9 cellular contexts compared by ENCODE assay signal in genomic region chr15:28086175-28086703, GRCh38. TPM values are rescaled to one million over a fixed set of nuclear protein-coding genes. Genes with fewer than 3 reads are reported as not detected.
DNase-seq lines count a peak whose midpoint lies in the region; ATAC-seq and TF ChIP-seq lines count a peak whose summit lies in the region.
"Had no signal": no experiment of that assay in that cellular context is flagged by ENCODE, and none has a peak within 500 bp of the region (broad histone marks: within the 10 kb centered on the region; RNA-seq: fewer than 3 reads in every experiment).

No MANE protein-coding gene starts in this region.

- POLR2A ChIA-PET in PC-9 (lab: Charles Lee; ENCODE audit: unreplicated experiment) = no interaction called here

- H3K9me3 Mint-ChIP-seq in activated naive CD8-positive, alpha-beta T cell treated with anti-CD3 and anti-CD28 coated beads, Interleukin-2, amount 50 U/mL, for 24 hours = peaks cover 31% of the 10 kb centered on the region

- no peak overlapping the region for H2AFZ ChIP-seq in PC-9

- H3K4me1 ChIP-seq in PC-9 (replicated peaks; ENCODE audit: insufficient read depth) = no peaks in the 10 kb centered on the region

- peaks cover 3% of the 10 kb centered on the region; the same call in 1 of the 2 replicates for H3K27me3 ChIP-seq in PC-9 (ENCODE audit: insufficient read depth, low read depth)

- no peak overlapping the region for H3K27ac Mint-ChIP-seq in activated naive CD8-positive, alpha-beta T cell treated with anti-CD3 and anti-CD28 coated beads, Interleukin-2, amount 50 U/mL, for 24 hours
- H3K27ac Mint-ChIP-seq: stimulated activated naive CD8-positive, alpha-beta T cell treated with anti-CD3 and anti-CD28 coated beads, Interleukin-15, Interleukin-2, amounts not matched to agents 100 ng/mL and 50 ng/mL, for 24 hours had no signal

- H3K79me2 ChIP-seq in PC-9 (ENCODE audit: low read depth) = no peaks in the 10 kb centered on the region

- H3K4me3 ChIP-seq in PC-9 = no peak overlapping the region

- no peaks in the 10 kb centered on the region for H3K9me2 ChIP-seq in PC-9 (ENCODE audit: insufficient read depth)

- H3K27me3 Mint-ChIP-seq in activated naive CD8-positive, alpha-beta T cell treated with anti-CD3 and anti-CD28 coated beads, Interleukin-2, amount 50 U/mL, for 24 hours = peaks cover 40% of the 10 kb centered on the region

- no peaks in the 10 kb centered on the region for H3K36me3 ChIP-seq in PC-9 (ENCODE audit: low read depth)

- H3K27ac ChIP-seq in PC-9 = no peak overlapping the region

- no peaks in the 10 kb centered on the region for H3K9me3 ChIP-seq in PC-9 (ENCODE audit: insufficient read depth, low read depth)

- TF ChIP-seq CTCF in PC-9 (conservative IDR thresholded peaks at IDR 0.05) = peak; percentile 63

- H3K4me1 Mint-ChIP-seq in activated naive CD8-positive, alpha-beta T cell treated with anti-CD3 and anti-CD28 coated beads, Interleukin-2, amount 50 U/mL, for 24 hours = no peaks in the 10 kb centered on the region

- ATAC-seq in GM19438 (IDR thresholded peaks at IDR 0.05; ENCODE audit: low read depth, unreplicated experiment) = peak; percentile 98
- ATAC-seq in HG03354 (IDR thresholded peaks at IDR 0.05; ENCODE audit: poor library complexity, severe bottlenecking, unreplicated experiment) = peak; percentile 99
- ATAC-seq in activated naive CD8-positive, alpha-beta T cell treated with anti-CD3 and anti-CD28 coated beads, Interleukin-2, amount 50 U/mL, for 24 hours = peak; percentile 98

- intact Hi-C loops in PC-9 (cut with micrococcal nuclease; ENCODE audit: unreplicated experiment) = no loop called here

- CTCF ChIA-PET in PC-9 (lab: Charles Lee) = no interaction called here

- H3K4me2 ChIP-seq in PC-9 = no peak overlapping the region

- peaks cover 5% of the 10 kb centered on the region for H3K36me3 Mint-ChIP-seq in activated naive CD8-positive, alpha-beta T cell treated with anti-CD3 and anti-CD28 coated beads, Interleukin-2, amount 50 U/mL, for 24 hours (ENCODE audit: low read depth)

- H4K20me1 ChIP-seq in PC-9 (ENCODE audit: insufficient read depth) = no peaks in the 10 kb centered on the region

- DNase-seq in EH (ENCODE audit: low read depth) = peak; percentile 67
- DNase-seq in PC-9 = peak in 1 of 2 experiments; percentile 37
- peak; percentile 50 for DNase-seq in activated naive CD8-positive, alpha-beta T cell treated with anti-CD3 and anti-CD28 coated beads, Interleukin-2, amount 50 U/mL, for 24 hours
- peak; percentile 75 for DNase-seq in hepatic stellate cell (ENCODE audit: low spot score)
- peak; percentile 44 to 58 for DNase-seq in stimulated activated CD4-positive, alpha-beta T cell treated with anti-CD3 and anti-CD28 coated beads, Interleukin-4, amount 100 ng/mL, for 4 hours
- no peak for DNase-seq in NCI-H510A (lab: John Stamatoyannopoulos, UW)

- BruUV-seq in PC-9 (replicated peaks; lab: Mats Ljungman, UMichigan) = no TSS peak

- no peaks in the 10 kb centered on the region for H3F3A ChIP-seq in PC-9 (ENCODE audit: insufficient read depth, low read depth)

- H3K4me3 Mint-ChIP-seq in activated naive CD8-positive, alpha-beta T cell treated with anti-CD3 and anti-CD28 coated beads, Interleukin-2, amount 50 U/mL, for 24 hours = no peak overlapping the region
- H3K4me3 Mint-ChIP-seq: stimulated activated naive CD8-positive, alpha-beta T cell treated with anti-CD3 and anti-CD28 coated beads, Interleukin-15, Interleukin-2, amounts not matched to agents 100 ng/mL and 50 ng/mL, for 24 hours had no signal

RNA-seq across cellular contexts. Expression of gene OCA2, which starts 12.9 kb away (rescaled TPM):
- not detected in 2 replicates for total RNA-seq in PC-9 (2021)
